ENCODE assay signal across 1 cellular context in genomic region chr14:23056956-23057756, GRCh38.
TF ChIP-seq lines count a peak whose summit lies in the region.

CDH24 (minus strand) TSS chr14:23057520; CDS start chr14:23055733, 1,787 bp downstream.

TF ChIP-seq in HEK293, 187 proteins besides CTCF, POLR2A, EP300 and RAD21 (continued from another document):
- TF ChIP-seq PBX3 (CRISPR knock-in tag; IDR thresholded peaks at IDR 0.05) (no peak), AEBP2 (tag by site-specific recombination; IDR thresholded peaks at IDR 0.05; ENCODE audit: borderline replicate concordance) (no peak), ZNF335 (tag by site-specific recombination; conservative IDR thresholded peaks at IDR 0.05) (peak; percentile 39; the same call in 1 of the 2 replicates), ZFP3 (tag by site-specific recombination; IDR thresholded peaks at IDR 0.05; ENCODE audit: low read depth) (no peak), ZSCAN30 (tag by site-specific recombination; IDR thresholded peaks at IDR 0.05) (no peak), ZNF157 (tag by site-specific recombination; IDR thresholded peaks at IDR 0.05) (no peak), EGR2 (tag by site-specific recombination; IDR thresholded peaks at IDR 0.05; ENCODE audit: low read depth) (peak; percentile 48), TRIM28 (IDR thresholded peaks at IDR 0.05; ENCODE audit: borderline replicate concordance, low read length) (no peak), ZNF341 (tag by site-specific recombination; IDR thresholded peaks at IDR 0.05; ENCODE audit: low read depth) (no peak), YY2 (tag by site-specific recombination; IDR thresholded peaks at IDR 0.05) (no peak)
TF ChIP-seq in HEK293: peak in this region for 29.
